12 cellular contexts compared by ENCODE assay signal in genomic region chr17:13541032-13541480, GRCh38.
DNase-seq lines count a peak whose midpoint lies in the region; ATAC-seq, FAIRE-seq and TF ChIP-seq lines count a peak whose summit lies in the region.
"Had no signal": no experiment of that assay in that cellular context is flagged by ENCODE, and none has a peak within 500 bp of the region (broad histone marks: within the 10 kb centered on the region; RNA-seq: fewer than 3 reads in every experiment).

No MANE protein-coding gene starts in this region.

- H3K9me3 ChIP-seq in HCT116 (ENCODE audit: control insufficient read depth in 1 of 2, insufficient read depth in 1 of 2, low read depth in 1 of 2, low read length in 2 of 2) (no peaks in the 10 kb centered on the region), adrenal gland (replicated peaks in 1 of 3) (no peaks in the 10 kb centered on the region), psoas muscle (no peaks in the 10 kb centered on the region)

- H3K9me2 ChIP-seq in HCT116 (ENCODE audit: insufficient read depth), result no peaks in the 10 kb centered on the region

- H2AFZ ChIP-seq in HCT116 (ENCODE audit: low read depth, low read length, poor library complexity, severe bottlenecking), result no peak overlapping the region
- H2AFZ ChIP-seq: neural progenitor cell had no signal

- DNase-seq in HCT116 (ENCODE audit: low read depth, low spot score) (peak; percentile 41), adrenal gland (peak in 5 of 7 donors; percentile 19 to 39 (median 23)), foreskin melanocyte (peak; percentile 91), urothelium cell line (ENCODE audit: low spot score) (peak; percentile 53), psoas muscle (no peak)
- DNase-seq in activated T-cell treated with anti-CD3 and anti-CD28 coated beads, Interleukin-2, amount 50 U/mL, for 1 hour, result no peak
- DNase-seq: activated B cell treated with CpG ODN at 0.5 μM for 24 hours; effector memory CD4-positive, alpha-beta T cell; NCI-H1694; stimulated activated CD4-positive, alpha-beta T cell treated with anti-CD3 and anti-CD28 coated beads, Interleukin-1b, Interleukin-23, amount 100 ng/mL, for 48 hours had no signal

- no peaks in the 10 kb centered on the region for H3K79me2 ChIP-seq in HCT116 (ENCODE audit: insufficient read depth, low read length)

- TF ChIP-seq POLR2A in HCT116 (IDR thresholded peaks at IDR 0.05; ENCODE audit: borderline replicate concordance, extremely low read depth, insufficient read depth, insufficient read length), result no peak
- TF ChIP-seq POLR2A in adrenal gland (IDR thresholded peaks at IDR 0.05), result no peak

- POLR2A ChIA-PET in HCT116 (lab: Charles Lee), result no interaction called here

- no peaks in the 10 kb centered on the region for H4K20me1 ChIP-seq in HCT116 (ENCODE audit: insufficient read depth)

- H3K4me1 ChIP-seq in HCT116 (ENCODE audit: control insufficient read depth in 1 of 2, insufficient read depth in 2 of 2, low read length in 2 of 2) (peaks cover 25 to 47% of the 10 kb centered on the region in 2 experiments), adrenal gland (replicated peaks in 1 of 2) (no peaks in the 10 kb centered on the region), psoas muscle (no peaks in the 10 kb centered on the region)
- H3K4me1 ChIP-seq: neural progenitor cell had no signal

- BruUV-seq in HCT116 (replicated peaks; lab: Mats Ljungman, UMichigan), result no TSS peak

- peak; percentile 7; the same call in 1 of the 2 replicates for TF ChIP-seq RAD21 in HCT116 (IDR thresholded peaks at IDR 0.05; ENCODE audit: low read depth)

- intact Hi-C loops in HCT116 (cut with micrococcal nuclease) (no loop called here), adrenal gland (cut with DNase I) (no loop called here), psoas muscle (cut with DNase I) (no loop called here)

- H3K27ac ChIP-seq in HCT116 (ENCODE audit: low read depth, low read length) (peak overlapping the region; percentile 40; the same call in 1 of the 2 replicates), adrenal gland (peak overlapping the region in 3 of 5 donors; percentile 7 to 62 (median 11)), psoas muscle (no peak overlapping the region)
- H3K27ac ChIP-seq: neural progenitor cell had no signal

- H3K36me3 ChIP-seq in HCT116 (ENCODE audit: control insufficient read depth in 1 of 2, insufficient read depth in 2 of 2, low read length in 2 of 2) (no peaks in the 10 kb centered on the region), adrenal gland (replicated peaks in 1 of 2) (no peaks in the 10 kb centered on the region), psoas muscle (ENCODE audit: insufficient read depth in 1 of 2, low read depth in 1 of 2) (no peaks in the 10 kb centered on the region)
- H3K36me3 ChIP-seq: neural progenitor cell had no signal

- H3K4me3 ChIP-seq in HCT116 (replicated peaks in 1 of 2; ENCODE audit: low read depth in 1 of 2, low read length in 2 of 2) (0 out of 4 replicates have a peak overlapping the region, but pooled peaks of 1 of the 2 experiments have one; percentile 17), adrenal gland (no peak overlapping the region), psoas muscle (no peak overlapping the region)
- H3K4me3 ChIP-seq: neural progenitor cell had no signal

- ATAC-seq in HCT116, result peak; percentile 63
- ATAC-seq in psoas muscle, result no peak
- ATAC-seq in GM21723 (IDR thresholded peaks at IDR 0.05; ENCODE audit: unreplicated experiment), result no peak

- WGBS in adrenal gland, 4 donors, result 26 to 42% (median 34%) methylated on average over 2 of the region's 2 CpGs
- 37 to 45% (median 45%) methylated on average over 2 of the region's 2 CpGs for WGBS in psoas muscle, 3 donors

- no peak overlapping the region for H3K9ac ChIP-seq in HCT116 (ENCODE audit: low read length)
- H3K9ac ChIP-seq: neural progenitor cell had no signal

- no peak for TF ChIP-seq CTCF in HCT116 (IDR thresholded peaks at IDR 0.05 in 2 of 3, conservative IDR thresholded peaks at IDR 0.05 in 1 of 3; ENCODE audit: borderline replicate concordance in 1 of 3, insufficient read depth in 1 of 3, low read depth in 2 of 3, low read length in 2 of 3)
- TF ChIP-seq CTCF in adrenal gland (IDR thresholded peaks at IDR 0.05), result no peak
- TF ChIP-seq CTCF in psoas muscle (IDR thresholded peaks at IDR 0.05), result no peak

- no peak for FAIRE-seq in urothelium cell line (lab: Jason Lieb, UNC)

- peak overlapping the region; percentile 57 for H3K4me2 ChIP-seq in HCT116 (ENCODE audit: low read length)
- H3K4me2 ChIP-seq: neural progenitor cell had no signal

- CTCF ChIA-PET in HCT116 (lab: Charles Lee), result no interaction called here

- RAD21 ChIA-PET in HCT116 (lab: Charles Lee; ENCODE audit: low non-redundant PET in 1 of 2, low total read pairs in 2 of 2, uncharacterized antibody in 2 of 2, unreplicated experiment in 2 of 2), result no interaction called here

- no peaks in the 10 kb centered on the region; the same call in 1 of the 2 replicates for H3K27me3 ChIP-seq in HCT116 (ENCODE audit: insufficient read depth, low read length)
- no peaks in the 10 kb centered on the region for H3K27me3 ChIP-seq in adrenal gland
- no peaks in the 10 kb centered on the region for H3K27me3 ChIP-seq in psoas muscle (ENCODE audit: insufficient read depth in 3 of 3, low read length in 2 of 3)
- H3K27me3 ChIP-seq: neural progenitor cell had no signal

TF ChIP-seq in HCT116, 20 proteins besides CTCF, POLR2A, EP300 and RAD21:
- TF ChIP-seq CBX3 (IDR thresholded peaks at IDR 0.05; ENCODE audit: low read depth) (no peak), FOSL1 (IDR thresholded peaks at IDR 0.05; ENCODE audit: low read depth) (peak; percentile 41; the same call in 1 of the 2 replicates), JUND (IDR thresholded peaks at IDR 0.05) (peak; percentile 42; the same call in 1 of the 2 replicates), SP1 (IDR thresholded peaks at IDR 0.05; ENCODE audit: low read depth) (peak; percentile 36; the same call in 1 of the 2 replicates), CEBPB (IDR thresholded peaks at IDR 0.05; ENCODE audit: low read depth) (peak; percentile 27; the same call in 1 of the 2 replicates)
TF ChIP-seq in HCT116: peak in this region for 4.

Comparison
In these comparisons a context has a peak if more than half of its experiments do, and no peak if none do; other contexts are left out.
1. DNase-seq: peak in HCT116 (single experiment), adrenal gland (5 of 7), foreskin melanocyte (single experiment) and urothelium cell line (single experiment); none in psoas muscle (0 of 2) and activated T-cell treated with anti-CD3 and anti-CD28 coated beads, Interleukin-2, amount 50 U/mL, for 1 hour (single experiment).